21 cellular contexts compared by ENCODE assay signal in the genomic region with DNA sequence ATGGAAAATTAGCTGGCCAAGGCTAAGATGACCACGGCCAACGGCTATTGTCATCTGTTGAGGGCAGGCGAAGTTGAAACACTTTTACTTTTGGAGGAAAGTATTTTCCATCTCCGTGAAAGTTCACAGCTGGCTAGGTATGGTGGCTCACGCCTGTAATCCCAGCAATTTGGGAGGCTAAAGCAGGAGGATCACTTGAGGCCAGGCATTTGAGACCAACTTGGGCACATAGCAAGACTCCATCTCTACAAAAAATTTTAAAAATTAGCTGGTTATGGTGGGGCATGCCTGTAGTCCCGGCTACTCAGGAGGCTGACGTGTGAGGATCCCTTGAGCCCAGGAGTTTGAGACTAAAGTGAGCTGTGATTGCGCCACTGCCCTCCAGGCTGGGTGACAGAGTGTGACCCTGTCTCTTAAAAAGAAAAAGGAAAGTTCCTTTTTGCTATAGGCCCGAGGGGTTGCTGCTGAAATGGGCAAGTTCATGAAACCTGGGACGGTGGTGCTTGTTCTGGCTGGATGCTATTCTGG.
DNase-seq lines count a peak whose midpoint lies in the region; ATAC-seq and TF ChIP-seq lines count a peak whose summit lies in the region.
"Had no signal": no experiment of that assay in that cellular context is flagged by ENCODE, and none has a peak within 500 bp of the region (broad histone marks: within the 10 kb centered on the region; RNA-seq: fewer than 3 reads in every experiment).

No MANE protein-coding gene starts in this region.

- H3K36me3 ChIP-seq in HEK293 (ENCODE audit: control insufficient read depth in 2 of 2, insufficient read depth in 1 of 2, low read length in 2 of 2), result no peaks in the 10 kb centered on the region
- no peaks in the 10 kb centered on the region for H3K36me3 ChIP-seq in IMR-90 (ENCODE audit: control insufficient read depth, insufficient read depth, low read length)
- H3K36me3 ChIP-seq: BE2C, BLaER1 had no signal

- H3K9me1 ChIP-seq in IMR-90 (ENCODE audit: insufficient read depth, low read length), result peaks cover 9% of the 10 kb centered on the region

- H2AK9ac ChIP-seq in IMR-90 (replicated peaks; ENCODE audit: low read depth, low read length, poor library complexity), result no peak overlapping the region

- TF ChIP-seq CTCF in HEK293 (tag by site-specific recombination; IDR thresholded peaks at IDR 0.05) (no peak), IMR-90 (conservative IDR thresholded peaks at IDR 0.05; ENCODE audit: low read depth, low read length) (no peak), GM10266 (IDR thresholded peaks at IDR 0.05; ENCODE audit: control insufficient read depth, insufficient read depth, low read depth, missing control alignments) (no peak)

- H3K9ac ChIP-seq in IMR-90 (ENCODE audit: low read depth, low read length), result no peak overlapping the region
- H3K9ac ChIP-seq: BLaER1 had no signal

- DNase-seq in IMR-90 (no peak), memory B cell (ENCODE audit: low spot score in 2 of 2) (no peak), DMS153 treated with DMSO at 0.1 percent for 48 hours (lab: John Stamatoyannopoulos, UW; ENCODE audit: unreplicated experiment) (no peak), NCI-H1417 treated with DMSO at 0.1 percent for 48 hours (lab: John Stamatoyannopoulos, UW) (no peak), GM10266 (ENCODE audit: extremely low spot score) (no peak)
- DNase-seq: 8988T; ACHN; BE2C; C1 segment of cervical spinal cord; CD4-positive, alpha-beta memory T cell; CD4-positive, CD25-positive, alpha-beta regulatory T cell; CD8-positive, alpha-beta memory T cell; COR-L47; DMS 273 treated with DMSO at 0.1 percent for 48 hours; DMS153; DMS79 treated with DMSO at 0.1 percent for 48 hours; GF-D8 had no signal

- no peak overlapping the region for H4K91ac ChIP-seq in IMR-90 (ENCODE audit: insufficient read depth, low read depth, low read length)

- dilution Hi-C loops in IMR-90 (cut with HindIII; ENCODE audit: low sequenced_read_pairs, unreplicated experiment), result no loop called here

- H4K20me1 ChIP-seq in IMR-90 (ENCODE audit: insufficient read depth, low read length), result no peaks in the 10 kb centered on the region
- H4K20me1 ChIP-seq: BLaER1 had no signal

- no peak overlapping the region for H2BK5ac ChIP-seq in IMR-90 (ENCODE audit: low read depth, low read length, poor library complexity, severe bottlenecking)

- H3K4me1 Mint-ChIP-seq in memory B cell, result peaks cover 4% of the 10 kb centered on the region

- no peak overlapping the region for H3K18ac ChIP-seq in IMR-90 (ENCODE audit: low read depth, low read length)

- H3K56ac ChIP-seq in IMR-90 (ENCODE audit: extremely low read depth, insufficient read depth, low read length), result no peak overlapping the region

- ATAC-seq in IMR-90 (ENCODE audit: low read depth) (no peak), memory B cell (ENCODE audit: low read depth) (no peak)
- ATAC-seq: GM12878 had no signal

- no peak overlapping the region for H3K14ac ChIP-seq in IMR-90 (replicated peaks; ENCODE audit: low read depth, low read length)

- no peak overlapping the region for H2BK15ac ChIP-seq in IMR-90 (ENCODE audit: low read depth, low read length)

- no peaks in the 10 kb centered on the region for H3K9me3 ChIP-seq in HEK293 (ENCODE audit: control insufficient read depth, insufficient read depth, low read depth, low read length)
- no peaks in the 10 kb centered on the region for H3K9me3 ChIP-seq in IMR-90 (ENCODE audit: control insufficient read depth, insufficient read depth, low read length)
- H3K9me3 ChIP-seq: BE2C, BLaER1 had no signal

- H3K4me3 Mint-ChIP-seq in memory B cell, result no peak overlapping the region
- H3K4me3 Mint-ChIP-seq: CD4-positive, alpha-beta memory T cell; CD4-positive, CD25-positive, alpha-beta regulatory T cell; CD8-positive, alpha-beta memory T cell had no signal

- H3K9me3 Mint-ChIP-seq in memory B cell, result no peaks in the 10 kb centered on the region
- H3K9me3 Mint-ChIP-seq: CD8-positive, alpha-beta memory T cell had no signal

- H3K4ac ChIP-seq in IMR-90 (ENCODE audit: low read depth, low read length), result no peak overlapping the region

- no peak overlapping the region for H3K4me2 ChIP-seq in IMR-90 (ENCODE audit: low read depth, low read length)
- H3K4me2 ChIP-seq: BLaER1 had no signal

- TF ChIP-seq POLR2A in IMR-90 (IDR thresholded peaks at IDR 0.05; ENCODE audit: low read depth, low read length), result no peak

- H2AFZ ChIP-seq in IMR-90 (replicated peaks; ENCODE audit: low read length, poor library complexity), result no peak overlapping the region

- no peaks in the 10 kb centered on the region for H3K4me1 ChIP-seq in HEK293 (ENCODE audit: control insufficient read depth, insufficient read depth, low read length)
- peaks cover 10% of the 10 kb centered on the region for H3K4me1 ChIP-seq in IMR-90 (ENCODE audit: control insufficient read depth, insufficient read depth, low read length)
- H3K4me1 ChIP-seq: BE2C, BLaER1 had no signal

- no peaks in the 10 kb centered on the region for H3K27me3 ChIP-seq in IMR-90 (ENCODE audit: control insufficient read depth, insufficient read depth, low read length)
- H3K27me3 ChIP-seq: BE2C, BLaER1 had no signal

- POLR2A ChIA-PET in HEK293 (lab: Yijun Ruan, JAX), result no interaction called here
- POLR2A ChIA-PET in IMR-90 (lab: Charles Lee; ENCODE audit: unreplicated experiment), result no interaction called here

- H3K36me3 Mint-ChIP-seq in memory B cell, result no peaks in the 10 kb centered on the region
- H3K36me3 Mint-ChIP-seq: CD4-positive, alpha-beta memory T cell; CD4-positive, CD25-positive, alpha-beta regulatory T cell had no signal

- in situ Hi-C loops in IMR-90 (cut with MboI; ENCODE audit: low sequenced_read_pairs), result no loop called here

- intact Hi-C loops in IMR-90 (cut with micrococcal nuclease), result no loop called here

- WGBS in IMR-90 (ENCODE audit: extremely low coverage in 2 of 2, insufficient read length in 1 of 2), 2 experiments, result 100% methylated on average over 7 of the region's 10 CpGs; no CpG with 5 or more reads in 1 of the 2 experiments

- H3K27ac ChIP-seq in HEK293 (ENCODE audit: extremely low read depth, low read depth, low read length) (no peak overlapping the region), IMR-90 (ENCODE audit: insufficient read depth, low read length) (no peak overlapping the region)
- H3K27ac ChIP-seq: BLaER1 had no signal

- H2BK20ac ChIP-seq in IMR-90 (ENCODE audit: low read depth, low read length), result no peak overlapping the region

- H2AK5ac ChIP-seq in IMR-90 (ENCODE audit: low read depth, low read length), result peak overlapping the region; percentile 27; the same call in 1 of the 2 replicates

- no TSS peak for BruUV-seq in IMR-90 (replicated peaks; lab: Mats Ljungman, UMichigan)

- H2BK120ac ChIP-seq in IMR-90 (ENCODE audit: low read depth, low read length), result no peak overlapping the region

- H4K5ac ChIP-seq in IMR-90 (ENCODE audit: low read depth, low read length), result no peak overlapping the region

- no peak overlapping the region for H4K8ac ChIP-seq in IMR-90 (ENCODE audit: low read depth in 2 of 2, low read length in 2 of 2)

- H3K27me3 Mint-ChIP-seq in memory B cell, result no peaks in the 10 kb centered on the region
- H3K27me3 Mint-ChIP-seq: CD4-positive, alpha-beta memory T cell; CD4-positive, CD25-positive, alpha-beta regulatory T cell; CD8-positive, alpha-beta memory T cell had no signal

- peaks cover 0 to 4% of the 10 kb centered on the region in 2 experiments; a peak in 2 of 4 replicates for H3K79me1 ChIP-seq in IMR-90 (ENCODE audit: low read depth in 1 of 2, low read length in 2 of 2)

- H3K23ac ChIP-seq in IMR-90 (ENCODE audit: low read depth, low read length), result no peak overlapping the region

- TF ChIP-seq RAD21 in IMR-90 (IDR thresholded peaks at IDR 0.05; ENCODE audit: low read length), result no peak

- H3K27ac Mint-ChIP-seq in memory B cell, result peak overlapping the region; percentile 61
- H3K27ac Mint-ChIP-seq: CD14-positive monocyte; CD4-positive, alpha-beta memory T cell; CD4-positive, CD25-positive, alpha-beta regulatory T cell had no signal

- CTCF ChIA-PET in HEK293 (lab: Yijun Ruan, JAX), result no interaction called here
- CTCF ChIA-PET in IMR-90 (lab: Yijun Ruan, JAX), result no interaction called here

- H3K4me3 ChIP-seq in HEK293 (ENCODE audit: low read depth, low read length) (no peak overlapping the region), IMR-90 (ENCODE audit: insufficient read depth, low read depth, low read length) (no peak overlapping the region)
- H3K4me3 ChIP-seq: BLaER1, GM12878 had no signal

TF ChIP-seq in HEK293, 187 proteins besides CTCF, POLR2A, EP300 and RAD21:
- TF ChIP-seq ZIC2 (tag by site-specific recombination; IDR thresholded peaks at IDR 0.05), result no peak
- TF ChIP-seq ZNF624 (tag by site-specific recombination; IDR thresholded peaks at IDR 0.05), result no peak
- TF ChIP-seq ZNF433 (tag by site-specific recombination; IDR thresholded peaks at IDR 0.05; ENCODE audit: low read depth), result no peak
- TF ChIP-seq ZNF221 (tag by site-specific recombination; IDR thresholded peaks at IDR 0.05; ENCODE audit: borderline replicate concordance), result no peak
- no peak for TF ChIP-seq ZNF510 (tag by site-specific recombination; IDR thresholded peaks at IDR 0.05; ENCODE audit: insufficient replicate concordance)
- TF ChIP-seq PRDM1 (tag by site-specific recombination; IDR thresholded peaks at IDR 0.05), result 0 out of 2 replicates have a peak, but pooled peaks have one; percentile 15

TF ChIP-seq in IMR-90, 13 proteins besides CTCF, POLR2A, EP300 and RAD21 (continues in another document):
- TF ChIP-seq RCOR1 (IDR thresholded peaks at IDR 0.05; ENCODE audit: insufficient replicate concordance, low read length), result no peak
- TF ChIP-seq NFE2L2 (IDR thresholded peaks at IDR 0.05; ENCODE audit: low read depth, low read length), result no peak
- TF ChIP-seq MAFK (IDR thresholded peaks at IDR 0.05; ENCODE audit: low read depth, low read length), result no peak
- TF ChIP-seq MAZ (IDR thresholded peaks at IDR 0.05; ENCODE audit: borderline replicate concordance, low read depth, low read length), result no peak
- no peak for TF ChIP-seq SMC3 (IDR thresholded peaks at IDR 0.05; ENCODE audit: low read depth, low read length)
- TF ChIP-seq RFX5 (IDR thresholded peaks at IDR 0.05; ENCODE audit: low read depth, low read length), result no peak
- TF ChIP-seq CHD1 (IDR thresholded peaks at IDR 0.05; ENCODE audit: low read depth, low read length), result no peak
- TF ChIP-seq, protein P1, sequence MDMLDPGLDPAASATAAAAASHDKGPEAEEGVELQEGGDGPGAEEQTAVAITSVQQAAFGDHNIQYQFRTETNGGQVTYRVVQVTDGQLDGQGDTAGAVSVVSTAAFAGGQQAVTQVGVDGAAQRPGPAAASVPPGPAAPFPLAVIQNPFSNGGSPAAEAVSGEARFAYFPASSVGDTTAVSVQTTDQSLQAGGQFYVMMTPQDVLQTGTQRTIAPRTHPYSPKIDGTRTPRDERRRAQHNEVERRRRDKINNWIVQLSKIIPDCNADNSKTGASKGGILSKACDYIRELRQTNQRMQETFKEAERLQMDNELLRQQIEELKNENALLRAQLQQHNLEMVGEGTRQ (IDR thresholded peaks at IDR 0.05; ENCODE audit: low read depth, low read length), result no peak
- TF ChIP-seq FOS (IDR thresholded peaks at IDR 0.05; ENCODE audit: low read depth, low read length), result no peak
- no peak for TF ChIP-seq CEBPB (IDR thresholded peaks at IDR 0.05; ENCODE audit: low read depth, low read length)
